In the genomic region with DNA sequence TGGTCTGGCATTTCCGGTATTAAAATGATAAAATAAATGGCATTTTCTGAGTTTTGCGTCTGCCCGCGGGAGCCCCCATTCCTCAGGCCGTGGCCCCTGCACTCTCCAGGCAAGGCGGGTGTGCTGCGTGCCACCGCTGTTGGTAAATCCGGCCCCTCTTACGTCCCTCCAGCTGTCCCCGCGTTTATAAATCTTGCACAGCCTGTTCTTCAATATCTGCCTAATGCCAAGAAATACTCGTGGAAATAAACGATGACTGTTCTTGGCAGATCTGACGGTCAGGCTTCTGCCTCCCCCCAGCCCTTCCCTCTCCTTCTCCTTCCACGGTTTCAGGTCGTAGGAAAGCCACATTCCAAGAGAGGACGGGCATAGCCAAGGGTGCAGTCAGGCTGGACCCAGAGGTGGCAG, we compare ENCODE assay signal across 32 cellular contexts. TPM values are rescaled to one million over a fixed set of nuclear protein-coding genes. Genes with fewer than 3 reads are reported as not detected.
DNase-seq lines count a peak whose midpoint lies in the region; ATAC-seq and TF ChIP-seq lines count a peak whose summit lies in the region.
"Had no signal": no experiment of that assay in that cellular context is flagged by ENCODE, and none has a peak within 500 bp of the region (broad histone marks: within the 10 kb centered on the region; RNA-seq: fewer than 3 reads in every experiment).

No MANE protein-coding gene starts in this region.

- H3K9me3 ChIP-seq in fibroblast of lung (ENCODE audit: control insufficient read depth, insufficient read depth, low read depth, low read length), result no peaks in the 10 kb centered on the region
- H3K9me3 ChIP-seq: testis, uterus had no signal

- CTCF ChIA-PET in activated CD8-positive, alpha-beta T cell treated with anti-CD3 and anti-CD28 coated beads, Interleukin-2, amount 10 ng/mL, durations not matched to agents 7 days and 5 days (lab: Charles Lee), result no interaction called here

- H3K27ac ChIP-seq in VCaP (peak overlapping the region; percentile 86), fibroblast of lung (ENCODE audit: insufficient read depth, low read length) (no peak overlapping the region)
- H3K27ac ChIP-seq: KMS-11, parathyroid adenoma, testis had no signal

- no peaks in the 10 kb centered on the region for H3K27me3 Mint-ChIP-seq in neural crest cell (ENCODE audit: low read depth)
- H3K27me3 Mint-ChIP-seq in activated CD8-positive, alpha-beta T cell treated with anti-CD3 and anti-CD28 coated beads, Interleukin-2, amount 10 ng/mL, durations not matched to agents 7 days and 5 days (ENCODE audit: low read depth), result peaks cover 8% of the 10 kb centered on the region
- H3K27me3 Mint-ChIP-seq: activated naive CD8-positive, alpha-beta T cell; CD4-positive, alpha-beta memory T cell had no signal

- H3K4me1 Mint-ChIP-seq in neural crest cell, result peaks cover 21% of the 10 kb centered on the region
- H3K4me1 Mint-ChIP-seq in activated CD8-positive, alpha-beta T cell treated with anti-CD3 and anti-CD28 coated beads, Interleukin-2, amount 10 ng/mL, durations not matched to agents 7 days and 5 days (ENCODE audit: low read depth), result peaks cover 5% of the 10 kb centered on the region

- no peak overlapping the region for H3K9ac ChIP-seq in fibroblast of lung (ENCODE audit: insufficient read depth, low read length)
- H3K9ac ChIP-seq: KMS-11, parathyroid adenoma had no signal

- peak overlapping the region; percentile 51 for H3K4me3 Mint-ChIP-seq in neural crest cell
- no peak overlapping the region for H3K4me3 Mint-ChIP-seq in activated CD8-positive, alpha-beta T cell treated with anti-CD3 and anti-CD28 coated beads, Interleukin-2, amount 10 ng/mL, durations not matched to agents 7 days and 5 days
- H3K4me3 Mint-ChIP-seq: activated naive CD8-positive, alpha-beta T cell; CD4-positive, alpha-beta memory T cell; naive thymus-derived CD4-positive, alpha-beta T cell; stimulated activated naive CD8-positive, alpha-beta T cell treated with anti-CD3 and anti-CD28 coated beads, Interleukin-15, Interleukin-2, amounts not matched to agents 100 ng/mL and 50 ng/mL, for 24 hours; T-helper 2 cell treated with Interferon-gamma antibody and Interleukin-4, amounts not matched to agents 5 μg/mL and 100 μg/mL, for 36 hours had no signal

- no peaks in the 10 kb centered on the region for H3K9me3 Mint-ChIP-seq in neural crest cell
- H3K9me3 Mint-ChIP-seq in activated CD8-positive, alpha-beta T cell treated with anti-CD3 and anti-CD28 coated beads, Interleukin-2, amount 10 ng/mL, durations not matched to agents 7 days and 5 days (ENCODE audit: insufficient read depth), result no peaks in the 10 kb centered on the region
- H3K9me3 Mint-ChIP-seq: CD4-positive, alpha-beta memory T cell; naive thymus-derived CD4-positive, alpha-beta T cell; stimulated activated naive CD8-positive, alpha-beta T cell treated with anti-CD3 and anti-CD28 coated beads, Interleukin-15, Interleukin-2, amounts not matched to agents 100 ng/mL and 50 ng/mL, for 24 hours; T-helper 2 cell treated with Interferon-gamma antibody and Interleukin-4, amounts not matched to agents 5 μg/mL and 100 μg/mL, for 36 hours had no signal

- POLR2A ChIA-PET in activated CD8-positive, alpha-beta T cell treated with anti-CD3 and anti-CD28 coated beads, Interleukin-2, amount 10 ng/mL, durations not matched to agents 7 days and 5 days (lab: Charles Lee), result no interaction called here

- no peaks in the 10 kb centered on the region for H3K27me3 ChIP-seq in fibroblast of lung (ENCODE audit: control insufficient read depth, insufficient read depth, low read length)
- H3K27me3 ChIP-seq: testis, uterus had no signal

- DNase-seq in AG10803 (ENCODE audit: low read depth) (peak; percentile 23), fibroblast of lung (ENCODE audit: low read depth in 2 of 2) (peak in 1 of 2 donors; percentile 64), neural crest cell (ENCODE audit: low read depth, low spot score) (no peak), GM20000 (ENCODE audit: low spot score) (no peak), inferior parietal cortex (ENCODE audit: extremely low spot score) (no peak)
- no peak for DNase-seq in activated CD8-positive, alpha-beta T cell treated with anti-CD3 and anti-CD28 coated beads, Interleukin-2, amount 10 ng/mL, durations not matched to agents 7 days and 5 days
- DNase-seq: activated CD4-positive, alpha-beta T cell treated with anti-CD3 and anti-CD28 coated beads for 4 hours; activated CD8-positive, alpha-beta memory T cell treated with anti-CD3 and anti-CD28 coated beads for 24 hours; activated T-cell treated with anti-CD3 and anti-CD28 coated beads for 4 hours; anterior cingulate cortex; CD4-positive, alpha-beta memory T cell; HCEC 1CT; left ventricle myocardium superior; MM.1S; naive thymus-derived CD4-positive, alpha-beta T cell; NCI-H1105 treated with DMSO at 0.1 percent for 48 hours; NCI-H1930; NCI-H2227 treated with DMSO at 0.1 percent for 48 hours; NCI-H748 treated with DMSO at 0.1 percent for 48 hours; SIG-M5; stimulated activated CD4-positive, alpha-beta T cell treated with anti-CD3 and anti-CD28 coated beads, Interleukin-2, amount 100 ng/mL, for 24 hours; testis; uterus had no signal

- H3K79me2 ChIP-seq in fibroblast of lung (ENCODE audit: control insufficient read depth, insufficient read depth, low read length), result no peaks in the 10 kb centered on the region
- H3K79me2 ChIP-seq: parathyroid adenoma had no signal

- peak overlapping the region; percentile 98 for H3K27ac Mint-ChIP-seq in neural crest cell (ENCODE audit: unreplicated experiment)
- H3K27ac Mint-ChIP-seq in activated CD8-positive, alpha-beta T cell treated with anti-CD3 and anti-CD28 coated beads, Interleukin-2, amount 10 ng/mL, durations not matched to agents 7 days and 5 days, result no peak overlapping the region
- H3K27ac Mint-ChIP-seq: activated naive CD8-positive, alpha-beta T cell; stimulated activated naive CD8-positive, alpha-beta T cell treated with anti-CD3 and anti-CD28 coated beads, Interleukin-15, Interleukin-2, amounts not matched to agents 100 ng/mL and 50 ng/mL, for 24 hours; T-helper 2 cell treated with Interferon-gamma antibody and Interleukin-4, amounts not matched to agents 5 μg/mL and 100 μg/mL, for 36 hours had no signal

- H3K4me3 ChIP-seq in AG10803 (ENCODE audit: low read length) (no peak overlapping the region), fibroblast of lung (replicated peaks in 1 of 4; ENCODE audit: control extremely low read depth in 1 of 4, insufficient read depth in 1 of 4, low read depth in 3 of 4, low read length in 4 of 4) (no peak overlapping the region)
- H3K4me3 ChIP-seq: GM12878, testis, uterus had no signal

- H3K36me3 ChIP-seq in fibroblast of lung (ENCODE audit: control insufficient read depth, insufficient read depth, low read length), result peaks cover 3% of the 10 kb centered on the region
- H3K36me3 ChIP-seq: uterus had no signal

- peak overlapping the region; percentile 15 for H3K4me2 ChIP-seq in fibroblast of lung (ENCODE audit: extremely low read depth, insufficient read depth, low read length)
- H3K4me2 ChIP-seq: KMS-11 had no signal

- ATAC-seq in activated CD8-positive, alpha-beta T cell treated with anti-CD3 and anti-CD28 coated beads, Interleukin-2, amount 10 ng/mL, durations not matched to agents 7 days and 5 days, result no peak
- no peak for ATAC-seq in GM19463 (IDR thresholded peaks at IDR 0.05; ENCODE audit: unreplicated experiment)
- ATAC-seq: GM12878; left ventricle myocardium superior; naive thymus-derived CD4-positive, alpha-beta T cell; right cardiac atrium had no signal

- no peaks in the 10 kb centered on the region for H3K36me3 Mint-ChIP-seq in neural crest cell (ENCODE audit: low read depth)
- H3K36me3 Mint-ChIP-seq in activated CD8-positive, alpha-beta T cell treated with anti-CD3 and anti-CD28 coated beads, Interleukin-2, amount 10 ng/mL, durations not matched to agents 7 days and 5 days (ENCODE audit: low read depth), result no peaks in the 10 kb centered on the region

- H4K20me1 ChIP-seq in fibroblast of lung (ENCODE audit: control insufficient read depth, extremely low read depth, insufficient read depth, low read length), result no peaks in the 10 kb centered on the region

- no peaks in the 10 kb centered on the region for H3K4me1 ChIP-seq in fibroblast of lung (ENCODE audit: control insufficient read depth, extremely low read depth, insufficient read depth, low read length)
- H3K4me1 ChIP-seq: parathyroid adenoma had no signal

- no peak overlapping the region for H2AFZ ChIP-seq in fibroblast of lung (ENCODE audit: low read length)
- H2AFZ ChIP-seq: parathyroid adenoma had no signal

- no peak for TF ChIP-seq CTCF in AG10803 (conservative IDR thresholded peaks at IDR 0.05; ENCODE audit: low read length)
- TF ChIP-seq CTCF in VCaP (conservative IDR thresholded peaks at IDR 0.05), result no peak
- TF ChIP-seq CTCF in fibroblast of lung (conservative IDR thresholded peaks at IDR 0.05 in 1 of 2, IDR thresholded peaks at IDR 0.05 in 1 of 2; ENCODE audit: low read depth in 1 of 2, low read length in 2 of 2), result no peak
- no peak for TF ChIP-seq CTCF in neural crest cell (conservative IDR thresholded peaks at IDR 0.05)
- no peak for TF ChIP-seq CTCF in GM20000 (IDR thresholded peaks at IDR 0.05; ENCODE audit: extremely low read depth, missing control alignments)

RNA-seq across cellular contexts. Expression of a gene that starts 20.6 kb away (rescaled TPM):
- total RNA-seq in fibroblast of lung (53.9 and 86.4 TPM in 2 replicates), neural crest cell (279 and 290 TPM in 2 replicates)
- polyA plus RNA-seq in fibroblast of lung, result 89.3 and 211 TPM in 2 replicates
- polyA plus RNA-seq in fibroblast of lung (2012), result 51.5 and 135 TPM in 2 replicates
- 30.0 and 80.8 TPM in 2 replicates for polyA minus RNA-seq in fibroblast of lung (ENCODE audit: low replicate concordance)
- 10 to 100 TPM; 54.4 to 54.6 TPM for total RNA-seq in activated CD8-positive, alpha-beta T cell treated with anti-CD3 and anti-CD28 coated beads, Interleukin-2, amount 10 ng/mL, durations not matched to agents 7 days and 5 days
